In the genomic region with DNA sequence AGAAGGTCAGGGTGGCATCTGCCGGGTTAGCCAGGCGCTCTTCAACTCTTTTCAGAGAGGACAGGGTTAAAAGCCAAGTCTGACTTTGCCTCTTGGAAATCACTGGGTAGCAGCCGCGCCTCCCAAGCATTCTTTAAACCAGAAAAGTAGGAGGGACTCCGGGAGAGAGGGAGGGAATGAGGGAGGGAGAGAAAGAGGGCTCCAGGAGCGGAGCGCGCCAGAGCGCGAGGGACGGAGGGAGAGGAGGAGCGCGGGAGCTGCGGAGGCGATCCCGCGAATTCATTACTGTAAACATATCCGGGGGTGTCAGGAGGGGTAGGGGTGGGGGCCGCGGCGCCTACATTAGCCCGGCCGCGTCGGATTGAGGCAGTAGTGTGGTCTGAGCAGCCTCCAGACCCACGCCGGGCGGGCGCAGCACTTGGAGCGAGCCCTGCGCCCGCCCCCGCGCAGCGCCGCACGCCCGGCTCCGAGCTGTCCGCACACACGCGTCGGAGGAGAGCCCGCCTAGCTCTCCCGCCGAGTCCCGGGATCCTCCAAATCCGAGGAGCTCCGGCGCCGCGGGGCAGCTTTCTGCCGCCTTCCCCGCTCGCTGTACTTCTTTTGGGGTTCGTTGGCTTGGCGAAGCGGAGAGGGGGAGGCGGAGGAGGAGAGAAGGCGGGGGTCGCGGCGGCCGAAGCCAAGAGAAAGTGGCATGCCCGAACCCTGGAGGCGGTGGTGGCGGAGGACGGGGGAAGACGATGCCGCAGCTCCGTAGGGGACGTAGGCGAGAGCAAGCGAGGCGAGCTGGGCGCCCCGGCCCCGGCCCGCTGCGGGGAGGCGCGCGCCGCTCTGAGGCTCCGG, we compare ENCODE assay signal across 8 cellular contexts. TPM values are rescaled to one million over a fixed set of nuclear protein-coding genes. Genes with fewer than 3 reads are reported as not detected.
DNase-seq lines count a peak whose midpoint lies in the region; ATAC-seq lines count a peak whose summit lies in the region.

No MANE protein-coding gene starts in this region.

- no peaks in the 10 kb centered on the region for H3K9me3 ChIP-seq in skeletal muscle satellite cell (replicated peaks; ENCODE audit: low read length)

- peak overlapping the region; percentile 98 for H3K4me2 ChIP-seq in skeletal muscle satellite cell (ENCODE audit: low read length)

- DNase-seq in COLO668 (lab: John Stamatoyannopoulos, UW; ENCODE audit: unreplicated experiment) (peak; percentile 80), NCI-H1694 treated with DMSO at 0.1 percent for 48 hours (lab: John Stamatoyannopoulos, UW) (peak; percentile 75), cerebellar cortex (ENCODE audit: low spot score) (peak; percentile 6), iris pigment epithelial cell (ENCODE audit: low read depth) (peak; percentile 87)

- peak overlapping the region; percentile 75 for H3K4me3 ChIP-seq in skeletal muscle satellite cell (ENCODE audit: low read length)

- ATAC-seq in HG02970 (IDR thresholded peaks at IDR 0.05; ENCODE audit: low FRiP score, unreplicated experiment), result no peak
- no peak for ATAC-seq in HG02623 (IDR thresholded peaks at IDR 0.05; ENCODE audit: unreplicated experiment)
- no peak for ATAC-seq in HG02798 (IDR thresholded peaks at IDR 0.05; ENCODE audit: poor library complexity, unreplicated experiment)

- peak overlapping the region; percentile 90 for H3K9ac ChIP-seq in skeletal muscle satellite cell (ENCODE audit: low read depth, low read length)

- H3K36me3 ChIP-seq in skeletal muscle satellite cell (ENCODE audit: insufficient read depth, low read length), result no peaks in the 10 kb centered on the region

- peaks cover 30% of the 10 kb centered on the region for H3K4me1 ChIP-seq in skeletal muscle satellite cell (ENCODE audit: control insufficient read depth, insufficient read depth, low read length)

- H3K27me3 ChIP-seq in skeletal muscle satellite cell (ENCODE audit: control insufficient read depth, insufficient read depth, low read length), result no peaks in the 10 kb centered on the region

RNA-seq across cellular contexts. Expression of a gene that starts 3.3 kb away (rescaled TPM):
- total RNA-seq in skeletal muscle satellite cell (2012; rRNA removed), result 10.7 and 29.7 TPM in 2 replicates

Comparison
In these comparisons a context has a peak if more than half of its experiments do, and no peak if none do; other contexts are left out.
1. DNase-seq: peak in every context shown above with its lines; median percentile 87 in iris pigment epithelial cell; 80 in COLO668; 75 in NCI-H1694 treated with DMSO at 0.1 percent for 48 hours; 6 in cerebellar cortex.